Comparison of ENCODE assay signal across 8 cellular contexts in genomic region chr19:15331419-15332310, GRCh38. TPM values are rescaled to one million over a fixed set of nuclear protein-coding genes. Genes with fewer than 3 reads are reported as not detected.
DNase-seq lines count a peak whose midpoint lies in the region; ATAC-seq and TF ChIP-seq lines count a peak whose summit lies in the region.

No MANE protein-coding gene starts in this region.

- H3K4ac ChIP-seq in mesenchymal stem cell (ENCODE audit: low read depth in 1 of 2, low read length in 2 of 2), result peak overlapping the region; percentile 92 to 94

- H3K9ac ChIP-seq in duodenal mucosa (ENCODE audit: low read depth in 1 of 2, low read length in 2 of 2) (peak overlapping the region; percentile 85 to 98), mesenchymal stem cell (ENCODE audit: low read length) (peak overlapping the region; percentile 98)

- peak overlapping the region; percentile 13 for H2AK5ac ChIP-seq in mesenchymal stem cell (ENCODE audit: low read length, severe bottlenecking)

- no peaks in the 10 kb centered on the region for H3K36me3 ChIP-seq in GM23338 (ENCODE audit: insufficient read depth)
- H3K36me3 ChIP-seq in duodenal mucosa (ENCODE audit: control insufficient read depth in 1 of 2, insufficient read depth in 2 of 2, low read length in 2 of 2), result no peaks in the 10 kb centered on the region
- H3K36me3 ChIP-seq in mesenchymal stem cell (ENCODE audit: control insufficient read depth in 1 of 2, insufficient read depth in 2 of 2, low read depth in 1 of 2, low read length in 2 of 2), result no peaks in the 10 kb centered on the region

- peaks cover 15% of the 10 kb centered on the region for H3K27me3 Mint-ChIP-seq in GM23338 (ENCODE audit: insufficient read depth, low read depth, poor library complexity)

- TF ChIP-seq CTCF in GM23338 (conservative IDR thresholded peaks at IDR 0.05; ENCODE audit: low read depth in 2 of 2), result no peak
- TF ChIP-seq CTCF in NB4 (IDR thresholded peaks at IDR 0.05; ENCODE audit: low read depth, low read length), result no peak

- peak overlapping the region; percentile 94 for H2BK120ac ChIP-seq in mesenchymal stem cell (ENCODE audit: low read depth, low read length)

- H4K8ac ChIP-seq in mesenchymal stem cell (ENCODE audit: low read length), result peak overlapping the region; percentile 94

- H2BK5ac ChIP-seq in mesenchymal stem cell (ENCODE audit: low read depth, low read length, poor library complexity, severe bottlenecking), result peak overlapping the region; percentile 90

- H3K27me3 ChIP-seq in GM23338 (ENCODE audit: insufficient read depth), result no peaks in the 10 kb centered on the region
- no peaks in the 10 kb centered on the region for H3K27me3 ChIP-seq in duodenal mucosa (ENCODE audit: control insufficient read depth in 1 of 2, insufficient read depth in 2 of 2, low read length in 2 of 2)
- H3K27me3 ChIP-seq in mesenchymal stem cell (ENCODE audit: control insufficient read depth in 1 of 2, insufficient read depth in 1 of 2, low read length in 2 of 2), result no peaks in the 10 kb centered on the region

- peak overlapping the region; percentile 98 for H3K4me3 Mint-ChIP-seq in GM23338

- H3K4me3 ChIP-seq in GM23338 (peak overlapping the region; percentile 96), NB4 (ENCODE audit: low read depth, low read length) (peak overlapping the region; percentile 80), duodenal mucosa (ENCODE audit: low read depth in 1 of 2, low read length in 2 of 2) (peak overlapping the region; percentile 89 to 90), mesenchymal stem cell (ENCODE audit: insufficient read depth in 1 of 2, low read depth in 1 of 2, low read length in 2 of 2) (peak overlapping the region; percentile 97 to 100)

- H3K14ac ChIP-seq in mesenchymal stem cell (ENCODE audit: low read length in 2 of 2), result peak overlapping the region; percentile 92 to 100

- H3K27ac ChIP-seq in GM23338 (ENCODE audit: low read depth) (peak overlapping the region; percentile 90), duodenal mucosa (ENCODE audit: low read depth, low read length) (peak overlapping the region; percentile 89), mesenchymal stem cell (ENCODE audit: low read length, poor library complexity, severe bottlenecking) (peak overlapping the region; percentile 51)

- peak overlapping the region; percentile 75 for H3K4me2 ChIP-seq in GM23338
- H3K4me2 ChIP-seq in mesenchymal stem cell (ENCODE audit: low read length, poor library complexity, severe bottlenecking), result peak overlapping the region; percentile 95

- H2AFZ ChIP-seq in GM23338 (no peak overlapping the region), mesenchymal stem cell (ENCODE audit: low read depth, low read length) (peak overlapping the region; percentile 85)

- H3K23ac ChIP-seq in mesenchymal stem cell (ENCODE audit: low read length in 2 of 2), result peak overlapping the region; percentile 51 to 100

- H3K9me3 ChIP-seq in duodenal mucosa (ENCODE audit: control insufficient read depth in 1 of 2, low read length in 2 of 2), result no peaks in the 10 kb centered on the region
- no peaks in the 10 kb centered on the region for H3K9me3 ChIP-seq in mesenchymal stem cell (ENCODE audit: control insufficient read depth, low read length)

- peak overlapping the region; percentile 49 to 89 for H2BK12ac ChIP-seq in mesenchymal stem cell (ENCODE audit: low read length in 2 of 2)

- DNase-seq in EL (peak; percentile 55), GM23338 (ENCODE audit: low spot score) (peak; percentile 55), NB4 (ENCODE audit: low read depth) (peak; percentile 75), mesenchymal stem cell (peak; percentile 55), NCI-H1092 treated with DMSO at 0.1 percent for 48 hours (lab: John Stamatoyannopoulos, UW) (no peak)
- DNase-seq in activated CD4-positive, alpha-beta T cell treated with anti-CD3 and anti-CD28 coated beads, Interleukin-2, amount 50 U/mL, for 1 hour, result peak; percentile 45
- DNase-seq in stimulated activated CD8-positive, alpha-beta memory T cell treated with anti-CD3 and anti-CD28 coated beads, Interleukin-12 subunit alpha, Interleukin-12 subunit beta, amount 100 ng/mL, for 4 hours (ENCODE audit: low read depth), result peak; percentile 61

- peak overlapping the region; percentile 97 for H3K27ac Mint-ChIP-seq in GM23338

- peaks cover 71% of the 10 kb centered on the region for H3K79me2 ChIP-seq in GM23338 (replicated peaks; ENCODE audit: insufficient read depth)

- H3F3A ChIP-seq in GM23338 (replicated peaks; ENCODE audit: low read depth), result no peaks in the 10 kb centered on the region; the same call in 1 of the 2 replicates

- H3K79me1 ChIP-seq in mesenchymal stem cell (replicated peaks; ENCODE audit: low read length, poor library complexity, severe bottlenecking), result peaks cover 12% of the 10 kb centered on the region

- peaks cover 32% of the 10 kb centered on the region for H3K4me1 Mint-ChIP-seq in GM23338

- no peaks in the 10 kb centered on the region for H3K9me2 ChIP-seq in GM23338 (ENCODE audit: insufficient read depth)

- no peak for TF ChIP-seq POLR2A in NB4 (IDR thresholded peaks at IDR 0.05; ENCODE audit: extremely low read depth, insufficient read length)

- peak; percentile 71 for ATAC-seq in GM23338

- H3K18ac ChIP-seq in mesenchymal stem cell (ENCODE audit: low read depth in 1 of 2, low read length in 2 of 2), result peak overlapping the region; percentile 98 to 99

- peak overlapping the region; percentile 90 for H4K91ac ChIP-seq in mesenchymal stem cell (ENCODE audit: low read length)

- H2BK15ac ChIP-seq in mesenchymal stem cell (ENCODE audit: low read depth, poor library complexity, severe bottlenecking), result peak overlapping the region; percentile 82

- peaks cover 27% of the 10 kb centered on the region for H3K4me1 ChIP-seq in GM23338 (ENCODE audit: insufficient read depth)
- H3K4me1 ChIP-seq in duodenal mucosa (ENCODE audit: control insufficient read depth in 1 of 2, insufficient read depth in 2 of 2, low read length in 2 of 2), result peaks cover 35 to 41% of the 10 kb centered on the region in 2 donors
- H3K4me1 ChIP-seq in mesenchymal stem cell (ENCODE audit: control insufficient read depth, insufficient read depth, low read depth, low read length), result peaks cover 16% of the 10 kb centered on the region

- under 1% methylated on average over 61 of the region's 122 CpGs for WGBS in mesenchymal stem cell

- H4K20me1 ChIP-seq in GM23338 (replicated peaks; ENCODE audit: insufficient read depth), result peaks cover 40% of the 10 kb centered on the region

- H3K36me3 Mint-ChIP-seq in GM23338 (ENCODE audit: low read depth), result peaks cover 6% of the 10 kb centered on the region; the same call in 2 of the 3 replicates

- H3K9me3 Mint-ChIP-seq in GM23338, result peaks cover 6% of the 10 kb centered on the region; the same call in 1 of the 3 replicates

TF ChIP-seq in GM23338, 12 proteins besides CTCF, POLR2A, EP300 and RAD21 (continues in another document):
- TF ChIP-seq CREB1 (CRISPR knock-in tag; IDR thresholded peaks at IDR 0.05; ENCODE audit: low read depth), result 0 out of 2 replicates have a peak, but pooled peaks have one; percentile 23

RNA-seq across cellular contexts. Expression of gene BRD4, which starts 0.7 kb away (rescaled TPM):
- 63.5 and 63.8 TPM in 2 replicates for total RNA-seq in GM23338 (2014; rRNA removed; shearing (Covaris generic))
- 115 and 127 TPM in 2 replicates for polyA plus RNA-seq in GM23338 (2016; fragmentation: Nextera tagmentation; extraction: Ambion mirVana)
- 59.9 TPM for polyA plus RNA-seq in mesenchymal stem cell (2013, experiment 1 of 2)
- polyA plus RNA-seq in mesenchymal stem cell (2013, experiment 2 of 2), result 57.1 TPM

RNA-seq across cellular contexts. Expression of gene AKAP8, which starts 47.9 kb away (rescaled TPM):
- total RNA-seq in GM23338 (2014; rRNA removed; shearing (Covaris generic)), result 26.4 and 36.5 TPM in 2 replicates
- polyA plus RNA-seq in GM23338 (2016; fragmentation: Nextera tagmentation; extraction: Ambion mirVana), result 22.4 and 25.2 TPM in 2 replicates
- polyA plus RNA-seq in mesenchymal stem cell (2013, experiment 1 of 2), result 15.4 TPM
- 14.1 TPM for polyA plus RNA-seq in mesenchymal stem cell (2013, experiment 2 of 2)
